In genomic region chr7:2631924-2632716, GRCh38 we compare ENCODE assay signal across 8 cellular contexts.
DNase-seq lines count a peak whose midpoint lies in the region; ATAC-seq and TF ChIP-seq lines count a peak whose summit lies in the region.

A gene with protein sequence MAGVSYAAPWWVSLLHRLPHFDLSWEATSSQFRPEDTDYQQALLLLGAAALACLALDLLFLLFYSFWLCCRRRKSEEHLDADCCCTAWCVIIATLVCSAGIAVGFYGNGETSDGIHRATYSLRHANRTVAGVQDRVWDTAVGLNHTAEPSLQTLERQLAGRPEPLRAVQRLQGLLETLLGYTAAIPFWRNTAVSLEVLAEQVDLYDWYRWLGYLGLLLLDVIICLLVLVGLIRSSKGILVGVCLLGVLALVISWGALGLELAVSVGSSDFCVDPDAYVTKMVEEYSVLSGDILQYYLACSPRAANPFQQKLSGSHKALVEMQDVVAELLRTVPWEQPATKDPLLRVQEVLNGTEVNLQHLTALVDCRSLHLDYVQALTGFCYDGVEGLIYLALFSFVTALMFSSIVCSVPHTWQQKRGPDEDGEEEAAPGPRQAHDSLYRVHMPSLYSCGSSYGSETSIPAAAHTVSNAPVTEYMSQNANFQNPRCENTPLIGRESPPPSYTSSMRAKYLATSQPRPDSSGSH (plus strand): TSS chr7:2631986. CDS start chr7:2632156, 170 bp downstream.

- peaks cover 7% of the 10 kb centered on the region for H3K4me1 ChIP-seq in RWPE2 (ENCODE audit: insufficient read depth, poor library complexity, severe bottlenecking)

- H3K9me3 ChIP-seq in RWPE2 (ENCODE audit: severe bottlenecking), result no peaks in the 10 kb centered on the region

- H3K27me3 ChIP-seq in RWPE2 (ENCODE audit: insufficient read depth, poor library complexity, severe bottlenecking), result no peaks in the 10 kb centered on the region

- DNase-seq in NCI-H1417 (lab: John Stamatoyannopoulos, UW) (peak in 2 of 3 experiments; percentile 74 to 76), NCI-H1417 treated with DMSO at 0.1 percent for 48 hours (lab: John Stamatoyannopoulos, UW) (no peak), RWPE2 (ENCODE audit: low spot score) (no peak), epithelial cell of esophagus (ENCODE audit: low read depth) (no peak), AG08396 (ENCODE audit: low spot score) (no peak), NCI-H2107 treated with DMSO at 0.1 percent for 48 hours (lab: John Stamatoyannopoulos, UW; ENCODE audit: unreplicated experiment) (no peak)

- no peaks in the 10 kb centered on the region for H3K9me3 Mint-ChIP-seq in nephron

- H3K27ac ChIP-seq in RWPE2 (ENCODE audit: poor library complexity, severe bottlenecking), result peak within 1 kb of the TSS; percentile 82

- H3K4me3 ChIP-seq in RWPE2 (ENCODE audit: severe bottlenecking) (peak within 1 kb of the TSS; percentile 85), epithelial cell of esophagus (ENCODE audit: low read length) (peak within 1 kb of the TSS; percentile 82)

- H3K27me3 Mint-ChIP-seq in nephron (ENCODE audit: low read depth), result no peaks in the 10 kb centered on the region

- H3K27ac Mint-ChIP-seq in nephron, result peak within 1 kb of the TSS; percentile 89 to 96 (median 89)

- peak within 1 kb of the TSS; percentile 96 to 97 (median 97) for H3K4me3 Mint-ChIP-seq in nephron

- H3K4me1 Mint-ChIP-seq in nephron, result peaks cover 36% of the 10 kb centered on the region

- peak; percentile 21 for ATAC-seq in HG02870 (IDR thresholded peaks at IDR 0.05; ENCODE audit: unreplicated experiment)
- peak; percentile 7; the same call in 2 of the 3 replicates for ATAC-seq in RWPE2 (ENCODE audit: low read depth)

- peaks cover 5% of the 10 kb centered on the region for H3K36me3 Mint-ChIP-seq in nephron (ENCODE audit: low read depth)

- no peaks in the 10 kb centered on the region for H3K36me3 ChIP-seq in RWPE2 (ENCODE audit: low read depth)

- no peak for TF ChIP-seq CTCF in RWPE2 (IDR thresholded peaks at IDR 0.05; ENCODE audit: poor library complexity, severe bottlenecking)
- TF ChIP-seq CTCF in epithelial cell of esophagus (IDR thresholded peaks at IDR 0.05; ENCODE audit: insufficient read depth, low read depth, low read length, missing control alignments), result no peak
- no peak for TF ChIP-seq CTCF in nephron (IDR thresholded peaks at IDR 0.05; ENCODE audit: unreplicated experiment in 3 of 3)

Comparison
In these comparisons a context has a peak if more than half of its experiments do, and no peak if none do; other contexts are left out.
1. DNase-seq: peak in NCI-H1417 (2 of 3); none in NCI-H1417 treated with DMSO at 0.1 percent for 48 hours (single experiment), RWPE2 (single experiment), epithelial cell of esophagus (single experiment), AG08396 (single experiment) and NCI-H2107 treated with DMSO at 0.1 percent for 48 hours (single experiment).